Comparison of ENCODE assay signal across 13 cellular contexts in genomic region chr5:56637321-56637920, GRCh38.
DNase-seq lines count a peak whose midpoint lies in the region; ATAC-seq, FAIRE-seq and TF ChIP-seq lines count a peak whose summit lies in the region.
"Had no signal": no experiment of that assay in that cellular context is flagged by ENCODE, and none has a peak within 500 bp of the region (broad histone marks: within the 10 kb centered on the region; RNA-seq: fewer than 3 reads in every experiment).

No MANE protein-coding gene starts in this region.

- H3K4me3 ChIP-seq in stomach (no peak overlapping the region), vagina (no peak overlapping the region)
- H3K4me3 ChIP-seq: coronary artery had no signal

- H3K4me1 ChIP-seq in stomach (peaks cover 34 to 61% (median 42%) of the 10 kb centered on the region in 4 donors), vagina (peaks cover 22% of the 10 kb centered on the region)

- no peak for TF ChIP-seq POLR2A in stomach (IDR thresholded peaks at IDR 0.05)
- TF ChIP-seq POLR2A in vagina (IDR thresholded peaks at IDR 0.05) = no peak

- peak overlapping the region in 4 of 5 donors; percentile 5 to 50 (median 38) for H3K27ac ChIP-seq in stomach
- no peak overlapping the region for H3K27ac ChIP-seq in vagina
- H3K27ac ChIP-seq: coronary artery, RWPE1 had no signal

- ATAC-seq in HG02884 (IDR thresholded peaks at IDR 0.05; ENCODE audit: unreplicated experiment) = no peak

- H3K9me3 ChIP-seq in stomach = no peaks in the 10 kb centered on the region
- no peaks in the 10 kb centered on the region for H3K9me3 ChIP-seq in vagina

- TF ChIP-seq CTCF in stomach (IDR thresholded peaks at IDR 0.05) (no peak), vagina (IDR thresholded peaks at IDR 0.05) (no peak)

- H3K27me3 ChIP-seq in stomach = no peaks in the 10 kb centered on the region
- H3K27me3 ChIP-seq in vagina = no peaks in the 10 kb centered on the region

- H3K36me3 ChIP-seq in stomach (no peaks in the 10 kb centered on the region), vagina (no peaks in the 10 kb centered on the region)

- peak; percentile 40 for DNase-seq in NCI-H1092 treated with DMSO at 0.1 percent for 48 hours (lab: John Stamatoyannopoulos, UW)
- DNase-seq in NCI-H1092 (lab: John Stamatoyannopoulos, UW) = no peak
- DNase-seq in RCC 7860 (ENCODE audit: low spot score) = peak; percentile 75
- DNase-seq in hepatic stellate cell (ENCODE audit: low spot score) = peak; percentile 24
- DNase-seq in stomach = no peak
- DNase-seq in SKM-1 (lab: John Stamatoyannopoulos, UW; ENCODE audit: unreplicated experiment) = no peak
- no peak for DNase-seq in vagina (ENCODE audit: extremely low spot score in 2 of 2)
- DNase-seq: 8988T; activated effector memory CD4-positive, alpha-beta T cell treated with Interleukin-2 at 50 U/mL for 16 hours; glutamatergic neuron had no signal

- 24 to 40% (median 31%) methylated on average over 3 of the region's 3 CpGs for WGBS in stomach, 5 donors

- FAIRE-seq in RCC 7860 (lab: Jason Lieb, UNC) = peak; percentile 78

- intact Hi-C loops in stomach (cut with DNase I; ENCODE audit: low total_unique reads) (no loop called here), vagina (cut with DNase I) (no loop called here)

- no peak for TF ChIP-seq EP300 in stomach (IDR thresholded peaks at IDR 0.05)

Comparison
In these comparisons a context has a peak if more than half of its experiments do, and no peak if none do; other contexts are left out.
1. DNase-seq: peak in NCI-H1092 treated with DMSO at 0.1 percent for 48 hours (single experiment), RCC 7860 (single experiment) and hepatic stellate cell (single experiment); none in NCI-H1092 (single experiment), stomach (single experiment), SKM-1 (single experiment) and vagina (0 of 2).